15 cellular contexts compared by ENCODE assay signal in the genomic region with DNA sequence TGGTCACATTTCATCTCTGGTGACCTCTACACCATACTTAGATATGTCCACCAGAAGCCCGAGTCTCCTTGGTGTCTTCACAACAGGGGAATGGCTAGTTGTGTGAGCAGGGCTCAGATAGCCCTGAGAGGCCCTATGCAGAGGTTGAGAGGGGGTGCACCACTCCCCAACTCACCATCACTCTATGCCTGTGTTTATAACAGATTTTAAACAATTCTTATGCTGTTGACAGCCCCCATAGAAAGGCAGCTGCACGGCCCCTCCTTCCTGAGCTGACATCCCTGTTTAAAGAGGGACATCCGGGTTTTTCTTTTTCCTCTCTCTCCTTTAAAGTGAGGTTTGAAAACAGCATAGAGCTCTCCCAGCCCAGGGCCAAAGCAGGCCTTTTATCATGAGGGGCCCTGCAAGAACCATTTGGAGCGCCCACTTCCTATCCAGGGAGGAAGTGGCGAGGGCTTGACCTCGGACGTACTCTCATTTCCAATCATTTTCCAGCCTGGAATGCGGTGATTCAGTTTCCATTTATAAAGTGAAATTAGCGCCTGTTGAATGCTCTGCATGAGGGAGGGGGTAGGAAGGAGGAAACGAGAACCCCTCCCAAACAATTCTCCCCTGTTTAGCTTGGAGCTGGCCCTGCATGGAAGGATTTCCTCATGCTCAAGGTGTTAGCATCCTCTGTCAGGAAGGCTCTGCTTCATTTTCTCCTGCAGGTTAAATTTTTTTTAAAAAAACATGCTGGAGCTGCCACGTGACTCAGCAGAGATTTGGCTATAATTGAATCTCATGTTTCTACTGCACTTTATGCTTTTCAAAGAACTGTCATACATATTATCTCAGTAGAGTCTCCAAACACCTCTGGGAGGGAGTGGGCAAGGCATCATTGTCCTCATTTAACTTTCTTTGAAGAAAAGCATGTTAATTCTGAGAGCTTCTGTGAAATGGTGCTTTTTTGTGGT.
"Had no signal": no experiment of that assay in that cellular context is flagged by ENCODE, and none has a peak within 500 bp of the region (broad histone marks: within the 10 kb centered on the region; RNA-seq: fewer than 3 reads in every experiment).

No MANE protein-coding gene starts in this region.

- H3K4me1 ChIP-seq: left lung, uterus had no signal

- H3K9me2 ChIP-seq: SK-N-SH had no signal

- DNase-seq: activated CD4-positive, alpha-beta T cell treated with anti-CD3 and anti-CD28 coated beads for 4 hours; activated naive CD4-positive, alpha-beta T cell treated with Interleukin-2 at 50 U/mL for 16 hours; activated naive CD8-positive, alpha-beta T cell treated with anti-CD3 and anti-CD28 coated beads, Interleukin-2, amount 50 U/mL, for 24 hours; effector memory CD4-positive, alpha-beta T cell; left lung; midbrain; SK-N-SH; stimulated activated CD4-positive, alpha-beta T cell treated with anti-CD3 and anti-CD28 coated beads, Interleukin-4, amount 100 ng/mL, for 4 hours; T-helper 1 cell; uterus had no signal

- H3K27me3 ChIP-seq: cardiac muscle cell, left lung, uterus had no signal

- H3K27ac Mint-ChIP-seq: activated naive CD8-positive, alpha-beta T cell treated with anti-CD3 and anti-CD28 coated beads, Interleukin-2, amount 50 U/mL, for 24 hours; progenitor cell of endocrine pancreas had no signal

- H3K9ac ChIP-seq: SK-N-SH had no signal

- H3K36me3 ChIP-seq: cardiac muscle cell, left lung, uterus had no signal

- FAIRE-seq: astrocyte, colon had no signal

- H3K27ac ChIP-seq: cardiac muscle cell, uterus, VCaP had no signal

- H3K27me3 Mint-ChIP-seq: activated naive CD8-positive, alpha-beta T cell treated with anti-CD3 and anti-CD28 coated beads, Interleukin-2, amount 50 U/mL, for 24 hours had no signal

- H3K9me3 ChIP-seq: left lung, SK-N-SH, uterus had no signal

- H3K4me3 Mint-ChIP-seq: activated naive CD8-positive, alpha-beta T cell treated with anti-CD3 and anti-CD28 coated beads, Interleukin-2, amount 50 U/mL, for 24 hours had no signal

- H3K4me2 ChIP-seq: SK-N-SH had no signal

- H3K4me1 Mint-ChIP-seq: activated naive CD8-positive, alpha-beta T cell treated with anti-CD3 and anti-CD28 coated beads, Interleukin-2, amount 50 U/mL, for 24 hours had no signal

- H3K4me3 ChIP-seq: cardiac muscle cell, left lung, uterus had no signal

- ATAC-seq: activated naive CD8-positive, alpha-beta T cell treated with anti-CD3 and anti-CD28 coated beads, Interleukin-2, amount 50 U/mL, for 24 hours; left lung had no signal

- H3K9me3 Mint-ChIP-seq: activated naive CD8-positive, alpha-beta T cell treated with anti-CD3 and anti-CD28 coated beads, Interleukin-2, amount 50 U/mL, for 24 hours had no signal
